ENCODE assay signal across 8 cellular contexts in genomic region chr17:50949128-50950001, GRCh38.
DNase-seq lines count a peak whose midpoint lies in the region; ATAC-seq, FAIRE-seq and TF ChIP-seq lines count a peak whose summit lies in the region.
"Had no signal": no experiment of that assay in that cellular context is flagged by ENCODE, and none has a peak within 500 bp of the region (broad histone marks: within the 10 kb centered on the region; RNA-seq: fewer than 3 reads in every experiment).

No MANE protein-coding gene starts in this region.

- H3K27me3 Mint-ChIP-seq in CD8-positive, alpha-beta memory T cell = no peaks in the 10 kb centered on the region
- H3K27me3 Mint-ChIP-seq: activated CD4-positive, alpha-beta T cell treated with anti-CD3 and anti-CD28 coated beads, Interleukin-2, amount 10 ng/mL, durations not matched to agents 24 days and 14 days had no signal

- H3K27ac Mint-ChIP-seq in CD8-positive, alpha-beta memory T cell = peak overlapping the region in 2 of 8 donors; percentile 32 to 72
- H3K27ac Mint-ChIP-seq: activated CD4-positive, alpha-beta T cell treated with anti-CD3 and anti-CD28 coated beads, Interleukin-2, amount 10 ng/mL, durations not matched to agents 24 days and 14 days had no signal

- no peak for TF ChIP-seq POLR2A in GM12878 (IDR thresholded peaks at IDR 0.05; ENCODE audit: low read depth, low read length)
- no peak for TF ChIP-seq POLR2A in suprapubic skin (IDR thresholded peaks at IDR 0.05)

- H3K9ac ChIP-seq in KMS-11 (peak overlapping the region; percentile 37; the same call in 1 of the 2 replicates), GM12878 (ENCODE audit: control insufficient read depth, insufficient read depth, low read length) (no peak overlapping the region), liver (ENCODE audit: low read depth in 1 of 2, low read length in 2 of 2) (peak overlapping the region; percentile 48 to 77)

- H3K36me3 ChIP-seq in KMS-11 (ENCODE audit: insufficient read depth) (no peaks in the 10 kb centered on the region), GM12878 (ENCODE audit: control insufficient read depth in 2 of 2, insufficient read depth in 2 of 2, low read length in 1 of 2) (no peaks in the 10 kb centered on the region), liver (ENCODE audit: control insufficient read depth in 4 of 4, insufficient read depth in 3 of 4, low read depth in 1 of 4, low read length in 3 of 4) (no peaks in the 10 kb centered on the region), suprapubic skin (no peaks in the 10 kb centered on the region), OCI-LY7 (ENCODE audit: insufficient read depth, low read length) (no peaks in the 10 kb centered on the region)
- H3K36me3 ChIP-seq in CD8-positive, alpha-beta memory T cell (ENCODE audit: insufficient read depth, low read length) = no peaks in the 10 kb centered on the region

- no peaks in the 10 kb centered on the region for H3K36me3 Mint-ChIP-seq in CD8-positive, alpha-beta memory T cell

- peak; percentile 35 for FAIRE-seq in GM12878 (lab: Jason Lieb, UNC)

- TF ChIP-seq RAD21 in GM12878 (IDR thresholded peaks at IDR 0.05; ENCODE audit: insufficient read depth, low read depth, low read length) (no peak), liver (IDR thresholded peaks at IDR 0.05) (no peak)

- no peaks in the 10 kb centered on the region for H3K9me3 Mint-ChIP-seq in CD8-positive, alpha-beta memory T cell
- H3K9me3 Mint-ChIP-seq: activated CD4-positive, alpha-beta T cell treated with anti-CD3 and anti-CD28 coated beads, Interleukin-2, amount 10 ng/mL, durations not matched to agents 24 days and 14 days had no signal

- no peaks in the 10 kb centered on the region for H3K9me3 ChIP-seq in GM12878 (replicated peaks; ENCODE audit: control insufficient read depth, insufficient read depth, low read length)
- no peaks in the 10 kb centered on the region for H3K9me3 ChIP-seq in liver (ENCODE audit: control insufficient read depth in 4 of 4, low read length in 3 of 4)
- H3K9me3 ChIP-seq in suprapubic skin = no peaks in the 10 kb centered on the region
- H3K9me3 ChIP-seq in OCI-LY7 (ENCODE audit: low read length) = no peaks in the 10 kb centered on the region
- H3K9me3 ChIP-seq in CD8-positive, alpha-beta memory T cell (ENCODE audit: low read length) = no peaks in the 10 kb centered on the region

- 78% methylated on average over 22 of the region's 22 CpGs for WGBS in GM12878 (ENCODE audit: insufficient coverage, insufficient replicate concordance, low lambda C conversion rate, missing lambda C conversion rate)
- WGBS in liver = 73% methylated on average over 22 of the region's 22 CpGs
- 54% methylated on average over 17 of the region's 22 CpGs for WGBS in suprapubic skin

- BruUV-seq in GM12878 (replicated peaks; lab: Mats Ljungman, UMichigan) = no TSS peak
- no TSS peak for BruUV-seq in OCI-LY7 (replicated peaks; lab: Mats Ljungman, UMichigan)

- DNase-seq in GM12878 (ENCODE audit: low read depth, low spot score) (no peak), suprapubic skin (ENCODE audit: low spot score in 2 of 2) (peak in 1 of 2 donors; percentile 60), globus pallidus (ENCODE audit: low spot score) (no peak), OCI-LY7 (ENCODE audit: low spot score) (no peak)
- no peak for DNase-seq in CD8-positive, alpha-beta memory T cell

- H3K4me3 ChIP-seq in KMS-11 (IDR thresholded peaks at IDR 0.05; ENCODE audit: insufficient read depth, low read depth, low read length) (no peak overlapping the region), GM12878 (no peak overlapping the region), liver (ENCODE audit: low read depth in 1 of 3, low read length in 3 of 3) (no peak overlapping the region), suprapubic skin (no peak overlapping the region), OCI-LY7 (ENCODE audit: low read depth, low read length, poor library complexity, severe bottlenecking) (no peak overlapping the region)
- no peak overlapping the region for H3K4me3 ChIP-seq in CD8-positive, alpha-beta memory T cell (ENCODE audit: low read length)

- in situ Hi-C loops in GM12878 (cut with MboI) = loop anchor here (5.0 to 10.0 kb wide), 3 partner anchors 97 to 405 kb away; partner anchors contain the start of gene SPATA20

- no peak for TF ChIP-seq CTCF in KMS-11 (conservative IDR thresholded peaks at IDR 0.05; ENCODE audit: low read depth, low read length)
- TF ChIP-seq CTCF in GM12878 (IDR thresholded peaks at IDR 0.05 in 2 of 3, conservative IDR thresholded peaks at IDR 0.05 in 1 of 3; ENCODE audit: control insufficient read depth in 2 of 3, extremely low read depth in 1 of 3, insufficient read depth in 1 of 3, low read depth in 3 of 3, low read length in 3 of 3) = no peak
- no peak for TF ChIP-seq CTCF in liver (IDR thresholded peaks at IDR 0.05; ENCODE audit: low read depth, low read length, missing input control)
- TF ChIP-seq CTCF in suprapubic skin (IDR thresholded peaks at IDR 0.05) = no peak
- no peak for TF ChIP-seq CTCF in OCI-LY7 (conservative IDR thresholded peaks at IDR 0.05; ENCODE audit: low read length)

- H3K4me1 ChIP-seq in KMS-11 (ENCODE audit: low read depth, poor library complexity, severe bottlenecking) = peaks cover 23% of the 10 kb centered on the region
- peaks cover 18% of the 10 kb centered on the region for H3K4me1 ChIP-seq in GM12878 (ENCODE audit: control insufficient read depth, insufficient read depth, low read length)
- peaks cover 18 to 56% (median 49%) of the 10 kb centered on the region in 4 donors for H3K4me1 ChIP-seq in liver (ENCODE audit: control insufficient read depth in 4 of 4, insufficient read depth in 4 of 4, low read length in 3 of 4)
- H3K4me1 ChIP-seq in suprapubic skin = peaks cover 65% of the 10 kb centered on the region
- peaks cover 17% of the 10 kb centered on the region for H3K4me1 ChIP-seq in OCI-LY7 (ENCODE audit: insufficient read depth, low read length, poor library complexity, severe bottlenecking)
- H3K4me1 ChIP-seq in CD8-positive, alpha-beta memory T cell (ENCODE audit: insufficient read depth, low read length) = peaks cover 21% of the 10 kb centered on the region

- RAD21 ChIA-PET in GM12878 (lab: Charles Lee; ENCODE audit: unreplicated experiment) = interaction anchor here (0.6 to 3.3 kb wide), 10 partner anchors 82 to 204 kb away, joined by 3 to 34 read pairs (median 3); partner anchors contain the start of genes NME1 and TOB1

- TF ChIP-seq EP300 in GM12878 (IDR thresholded peaks at IDR 0.05; ENCODE audit: borderline replicate concordance in 1 of 2, control insufficient read depth in 1 of 2, low read depth in 2 of 2, low read length in 2 of 2) (no peak), suprapubic skin (IDR thresholded peaks at IDR 0.05) (no peak)

- H3K4me1 Mint-ChIP-seq in CD8-positive, alpha-beta memory T cell = peaks cover 8 to 29% (median 22%) of the 10 kb centered on the region in 3 donors

- no peaks in the 10 kb centered on the region for H3K79me2 ChIP-seq in KMS-11 (ENCODE audit: insufficient read depth, low read depth)
- no peaks in the 10 kb centered on the region for H3K79me2 ChIP-seq in GM12878 (ENCODE audit: control insufficient read depth, insufficient read depth, low read length)
- H3K79me2 ChIP-seq in OCI-LY7 (ENCODE audit: insufficient read depth, low read depth, low read length) = no peaks in the 10 kb centered on the region

- no peaks in the 10 kb centered on the region for H4K20me1 ChIP-seq in KMS-11 (ENCODE audit: insufficient read depth)
- no peaks in the 10 kb centered on the region for H4K20me1 ChIP-seq in GM12878 (ENCODE audit: control insufficient read depth, insufficient read depth)
- no peaks in the 10 kb centered on the region for H4K20me1 ChIP-seq in OCI-LY7 (ENCODE audit: insufficient read depth, low read length)

- H3K27ac ChIP-seq in KMS-11 = peak overlapping the region; percentile 18; the same call in 1 of the 2 replicates
- no peak overlapping the region for H3K27ac ChIP-seq in GM12878 (ENCODE audit: control insufficient read depth, insufficient read depth)
- peak overlapping the region; percentile 86 to 95 for H3K27ac ChIP-seq in liver (ENCODE audit: low read depth in 1 of 2, low read length in 2 of 2)
- peak overlapping the region; percentile 78 for H3K27ac ChIP-seq in suprapubic skin
- no peak overlapping the region for H3K27ac ChIP-seq in OCI-LY7 (ENCODE audit: low read depth, low read length, poor library complexity, severe bottlenecking)
- no peak overlapping the region for H3K27ac ChIP-seq in CD8-positive, alpha-beta memory T cell (ENCODE audit: low read depth, low read length)

- SMC1A ChIA-PET in GM12878 (lab: Charles Lee; ENCODE audit: uncharacterized antibody, unreplicated experiment) = interaction anchor here (1.0 to 5.1 kb wide), 7 partner anchors 13 to 165 kb away, joined by 3 to 67 read pairs (median 5); no protein-coding TSS in a partner anchor

- H3K27me3 ChIP-seq in KMS-11 (ENCODE audit: insufficient read depth, low read depth) (no peaks in the 10 kb centered on the region), GM12878 (replicated peaks in 1 of 2; ENCODE audit: control insufficient read depth in 2 of 2, insufficient read depth in 2 of 2, low read length in 1 of 2) (no peaks in the 10 kb centered on the region), liver (ENCODE audit: control insufficient read depth in 4 of 4, insufficient read depth in 4 of 4, low read length in 3 of 4) (no peaks in the 10 kb centered on the region), suprapubic skin (no peaks in the 10 kb centered on the region)
- H3K27me3 ChIP-seq in CD8-positive, alpha-beta memory T cell (ENCODE audit: insufficient read depth, low read length, poor library complexity, severe bottlenecking) = no peaks in the 10 kb centered on the region

- H2AFZ ChIP-seq in KMS-11 (ENCODE audit: low read depth) = peak overlapping the region; percentile 64; the same call in 1 of the 2 replicates
- H2AFZ ChIP-seq in GM12878 (ENCODE audit: control insufficient read depth, low read depth, low read length) = no peak overlapping the region; the same call in 1 of the 2 replicates
- H2AFZ ChIP-seq in OCI-LY7 (ENCODE audit: low read length) = no peak overlapping the region

- H3K4me3 Mint-ChIP-seq in CD8-positive, alpha-beta memory T cell = peak overlapping the region in 1 of 7 donors; percentile 54
- H3K4me3 Mint-ChIP-seq: activated CD4-positive, alpha-beta T cell treated with anti-CD3 and anti-CD28 coated beads, Interleukin-2, amount 10 ng/mL, durations not matched to agents 24 days and 14 days had no signal

- intact Hi-C loops in GM12878 (cut with micrococcal nuclease; ENCODE audit: unreplicated experiment) (loop anchor here (1.0 to 10.0 kb wide), 2 partner anchors 97 to 405 kb away; partner anchors contain the start of gene SPATA20), OCI-LY7 (cut with micrococcal nuclease; ENCODE audit: unreplicated experiment) (loop anchor here (1.0 kb wide), 2 partner anchors 86 to 97 kb away; no protein-coding TSS in a partner anchor)

- ATAC-seq in GM12878 = no peak

- H3K9me2 ChIP-seq in OCI-LY7 (ENCODE audit: insufficient read depth, low read length) = no peaks in the 10 kb centered on the region

- POLR2A ChIA-PET in GM12878 (lab: Charles Lee) (no interaction called here), OCI-LY7 (lab: Charles Lee) (interaction anchor here (0.6 to 2.2 kb wide), 6 partner anchors 11 to 222 kb away, joined by 3 to 9 read pairs (median 3); partner anchors contain the start of gene TOB1)
- POLR2A ChIA-PET in CD8-positive, alpha-beta memory T cell (lab: Charles Lee) = interaction anchor here (0.6 to 3.3 kb wide), 4 partner anchors 33 to 97 kb away, joined by 3 to 27 read pairs (median 4); partner anchors contain the start of gene TOB1

- CTCF ChIA-PET in GM12878 (lab: Yijun Ruan, JAX) = interaction anchor here (0.8 to 12.2 kb wide), 14 partner anchors 11 to 166 kb away, joined by 3 to 309 read pairs (median 4); no protein-coding TSS in a partner anchor
- CTCF ChIA-PET in OCI-LY7 (lab: Charles Lee; ENCODE audit: unreplicated experiment) = interaction anchor here (0.6 to 1.5 kb wide), 6 partner anchors 18 to 244 kb away, joined by 3 to 10 read pairs (median 4); no protein-coding TSS in a partner anchor
- CTCF ChIA-PET in CD8-positive, alpha-beta memory T cell (lab: Charles Lee) = interaction anchor here (0.6 to 15.4 kb wide), 23 partner anchors 11 to 170 kb away, joined by 3 to 248 read pairs (median 4); partner anchors contain the start of gene TOB1

- H3K4me2 ChIP-seq in KMS-11 (no peak overlapping the region), GM12878 (ENCODE audit: control insufficient read depth, insufficient read depth) (no peak overlapping the region), OCI-LY7 (ENCODE audit: low read length) (no peak overlapping the region)

Comparison
In these comparisons a context has a peak if more than half of its experiments do, and no peak if none do; other contexts are left out.
1. H3K27ac ChIP-seq: peak in KMS-11 (single experiment), liver (2 of 2) and suprapubic skin (single experiment); none in GM12878 (single experiment), OCI-LY7 (single experiment) and CD8-positive, alpha-beta memory T cell (single experiment).